ENCODE assay signal across 1 cellular context in the genomic region with DNA sequence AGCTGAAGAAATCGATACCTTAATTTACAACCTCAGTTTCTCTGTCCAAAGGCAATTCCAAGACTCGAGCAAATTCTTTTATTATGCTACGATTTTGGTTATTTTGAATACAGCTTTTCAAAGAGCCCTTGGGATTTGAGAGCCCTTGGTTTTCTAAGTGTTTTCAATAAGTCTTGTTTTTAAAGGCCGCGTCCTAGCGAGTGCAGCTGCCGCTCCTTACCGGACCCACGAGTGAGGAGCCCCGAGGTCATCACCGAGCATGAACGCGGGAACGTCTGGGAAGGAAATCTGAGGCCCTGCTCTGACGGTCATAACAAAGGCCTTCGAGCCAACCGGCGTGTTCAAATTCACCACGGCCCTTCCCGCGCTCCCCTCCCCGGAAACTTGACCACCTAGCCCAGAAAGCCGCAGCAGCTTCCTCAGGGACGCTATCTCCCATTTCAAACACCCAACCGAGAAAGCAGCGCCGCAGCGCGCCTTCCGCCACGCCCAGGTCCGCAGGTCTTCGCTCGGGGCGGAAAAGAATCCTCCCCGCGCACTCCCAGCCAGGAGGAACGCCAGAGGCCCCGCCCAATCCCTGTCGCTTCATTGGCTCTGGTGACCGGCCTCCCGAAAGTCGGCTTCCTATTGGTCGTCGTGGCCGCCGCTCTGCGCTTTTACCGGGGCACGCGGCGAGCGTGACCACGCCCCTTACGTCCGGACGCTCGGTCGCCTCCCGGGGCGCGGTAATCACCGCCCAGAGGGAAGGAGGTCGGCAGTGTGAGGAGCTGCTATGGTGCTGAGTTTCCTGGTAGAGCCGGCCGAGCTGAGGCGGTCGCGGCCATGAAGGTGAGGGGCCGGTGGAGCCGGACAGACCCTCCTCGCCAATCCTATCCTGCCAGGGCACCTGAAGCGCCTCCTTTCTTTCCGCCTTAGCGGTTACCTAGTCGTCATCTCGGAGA.
A peak's percentile ranks its signal among the peaks of the same experiment; 100 is the strongest.
TF ChIP-seq lines count a peak whose summit lies in the region.

A gene with protein sequence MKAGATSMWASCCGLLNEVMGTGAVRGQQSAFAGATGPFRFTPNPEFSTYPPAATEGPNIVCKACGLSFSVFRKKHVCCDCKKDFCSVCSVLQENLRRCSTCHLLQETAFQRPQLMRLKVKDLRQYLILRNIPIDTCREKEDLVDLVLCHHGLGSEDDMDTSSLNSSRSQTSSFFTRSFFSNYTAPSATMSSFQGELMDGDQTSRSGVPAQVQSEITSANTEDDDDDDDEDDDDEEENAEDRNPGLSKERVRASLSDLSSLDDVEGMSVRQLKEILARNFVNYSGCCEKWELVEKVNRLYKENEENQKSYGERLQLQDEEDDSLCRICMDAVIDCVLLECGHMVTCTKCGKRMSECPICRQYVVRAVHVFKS (plus strand): TSS at position 728 of the 941 bp plus-strand sequence. CDS start 95 bp downstream, at position 823.

TF ChIP-seq in K562, 482 proteins besides CTCF, POLR2A, EP300 and RAD21 (continued from another document and continues in another):
- peak; percentile 94 for TF ChIP-seq ZBTB40 (IDR thresholded peaks at IDR 0.05)
- no peak for TF ChIP-seq ZBTB40 (CRISPR knock-in tag; IDR thresholded peaks at IDR 0.05)
- no peak for TF ChIP-seq HNRNPL (IDR thresholded peaks at IDR 0.05; ENCODE audit: low read depth, low read length)
- TF ChIP-seq PHTF2 (CRISPR knock-in tag; IDR thresholded peaks at IDR 0.05) = no peak
- peak; percentile 42; the same call in 1 of the 2 replicates for TF ChIP-seq MXI1 (IDR thresholded peaks at IDR 0.05; ENCODE audit: low read depth, low read length)
- no peak for TF ChIP-seq TAL1 (IDR thresholded peaks at IDR 0.05)
- TF ChIP-seq ZNF431 (CRISPR knock-in tag; IDR thresholded peaks at IDR 0.05) = peak; percentile 20; the same call in 1 of the 2 replicates
- TF ChIP-seq HDAC1 (IDR thresholded peaks at IDR 0.05) = peak in 1 of 2 experiments; percentile 82; a peak in 2 of 4 replicates
- TF ChIP-seq, protein P1, sequence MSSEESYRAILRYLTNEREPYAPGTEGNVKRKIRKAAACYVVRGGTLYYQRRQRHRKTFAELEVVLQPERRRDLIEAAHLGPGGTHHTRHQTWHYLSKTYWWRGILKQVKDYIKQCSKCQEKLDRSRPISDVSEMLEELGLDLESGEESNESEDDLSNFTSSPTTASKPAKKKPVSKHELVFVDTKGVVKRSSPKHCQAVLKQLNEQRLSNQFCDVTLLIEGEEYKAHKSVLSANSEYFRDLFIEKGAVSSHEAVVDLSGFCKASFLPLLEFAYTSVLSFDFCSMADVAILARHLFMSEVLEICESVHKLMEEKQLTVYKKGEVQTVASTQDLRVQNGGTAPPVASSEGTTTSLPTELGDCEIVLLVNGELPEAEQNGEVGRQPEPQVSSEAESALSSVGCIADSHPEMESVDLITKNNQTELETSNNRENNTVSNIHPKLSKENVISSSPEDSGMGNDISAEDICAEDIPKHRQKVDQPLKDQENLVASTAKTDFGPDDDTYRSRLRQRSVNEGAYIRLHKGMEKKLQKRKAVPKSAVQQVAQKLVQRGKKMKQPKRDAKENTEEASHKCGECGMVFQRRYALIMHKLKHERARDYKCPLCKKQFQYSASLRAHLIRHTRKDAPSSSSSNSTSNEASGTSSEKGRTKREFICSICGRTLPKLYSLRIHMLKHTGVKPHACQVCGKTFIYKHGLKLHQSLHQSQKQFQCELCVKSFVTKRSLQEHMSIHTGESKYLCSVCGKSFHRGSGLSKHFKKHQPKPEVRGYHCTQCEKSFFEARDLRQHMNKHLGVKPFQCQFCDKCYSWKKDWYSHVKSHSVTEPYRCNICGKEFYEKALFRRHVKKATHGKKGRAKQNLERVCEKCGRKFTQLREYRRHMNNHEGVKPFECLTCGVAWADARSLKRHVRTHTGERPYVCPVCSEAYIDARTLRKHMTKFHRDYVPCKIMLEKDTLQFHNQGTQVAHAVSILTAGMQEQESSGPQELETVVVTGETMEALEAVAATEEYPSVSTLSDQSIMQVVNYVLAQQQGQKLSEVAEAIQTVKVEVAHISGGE (CRISPR knock-in tag; IDR thresholded peaks at IDR 0.05) = peak in 1 of 3 experiments; percentile 83; a peak in 2 of 6 replicates
- TF ChIP-seq, protein P2, sequence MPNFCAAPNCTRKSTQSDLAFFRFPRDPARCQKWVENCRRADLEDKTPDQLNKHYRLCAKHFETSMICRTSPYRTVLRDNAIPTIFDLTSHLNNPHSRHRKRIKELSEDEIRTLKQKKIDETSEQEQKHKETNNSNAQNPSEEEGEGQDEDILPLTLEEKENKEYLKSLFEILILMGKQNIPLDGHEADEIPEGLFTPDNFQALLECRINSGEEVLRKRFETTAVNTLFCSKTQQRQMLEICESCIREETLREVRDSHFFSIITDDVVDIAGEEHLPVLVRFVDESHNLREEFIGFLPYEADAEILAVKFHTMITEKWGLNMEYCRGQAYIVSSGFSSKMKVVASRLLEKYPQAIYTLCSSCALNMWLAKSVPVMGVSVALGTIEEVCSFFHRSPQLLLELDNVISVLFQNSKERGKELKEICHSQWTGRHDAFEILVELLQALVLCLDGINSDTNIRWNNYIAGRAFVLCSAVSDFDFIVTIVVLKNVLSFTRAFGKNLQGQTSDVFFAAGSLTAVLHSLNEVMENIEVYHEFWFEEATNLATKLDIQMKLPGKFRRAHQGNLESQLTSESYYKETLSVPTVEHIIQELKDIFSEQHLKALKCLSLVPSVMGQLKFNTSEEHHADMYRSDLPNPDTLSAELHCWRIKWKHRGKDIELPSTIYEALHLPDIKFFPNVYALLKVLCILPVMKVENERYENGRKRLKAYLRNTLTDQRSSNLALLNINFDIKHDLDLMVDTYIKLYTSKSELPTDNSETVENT (CRISPR knock-in tag; IDR thresholded peaks at IDR 0.05) = peak; percentile 85
- 0 out of 2 replicates have a peak, but pooled peaks have one; percentile 52 for TF ChIP-seq CREB3L1 (IDR thresholded peaks at IDR 0.05; ENCODE audit: borderline replicate concordance, low read depth)
- peak; percentile 56 for TF ChIP-seq ZNF263 (CRISPR knock-in tag; IDR thresholded peaks at IDR 0.05; ENCODE audit: borderline replicate concordance)
- TF ChIP-seq JUND (IDR thresholded peaks at IDR 0.05; ENCODE audit: borderline replicate concordance, low read depth, low read length) = peak; percentile 46; the same call in 1 of the 2 replicates
- peak; percentile 41; the same call in 1 of the 3 replicates for TF ChIP-seq JUND (tag; IDR thresholded peaks at IDR 0.05; ENCODE audit: borderline replicate concordance, low read depth, low read length)
- TF ChIP-seq, protein P3, sequence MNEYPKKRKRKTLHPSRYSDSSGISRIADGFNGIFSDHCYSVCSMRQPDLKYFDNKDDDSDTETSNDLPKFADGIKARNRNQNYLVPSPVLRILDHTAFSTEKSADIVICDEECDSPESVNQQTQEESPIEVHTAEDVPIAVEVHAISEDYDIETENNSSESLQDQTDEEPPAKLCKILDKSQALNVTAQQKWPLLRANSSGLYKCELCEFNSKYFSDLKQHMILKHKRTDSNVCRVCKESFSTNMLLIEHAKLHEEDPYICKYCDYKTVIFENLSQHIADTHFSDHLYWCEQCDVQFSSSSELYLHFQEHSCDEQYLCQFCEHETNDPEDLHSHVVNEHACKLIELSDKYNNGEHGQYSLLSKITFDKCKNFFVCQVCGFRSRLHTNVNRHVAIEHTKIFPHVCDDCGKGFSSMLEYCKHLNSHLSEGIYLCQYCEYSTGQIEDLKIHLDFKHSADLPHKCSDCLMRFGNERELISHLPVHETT (CRISPR knock-in tag; conservative IDR thresholded peaks at IDR 0.05 in 1 of 2, IDR thresholded peaks at IDR 0.05 in 1 of 2) = peak in 1 of 2 experiments; percentile 85; a peak in 1 of 4 replicates
- TF ChIP-seq GATAD2A (IDR thresholded peaks at IDR 0.05) = no peak
- peak; percentile 79 for TF ChIP-seq TAF9B (IDR thresholded peaks at IDR 0.05; ENCODE audit: partially characterized antibody)
- peak; percentile 47 to 62; a peak in 2 of 4 replicates for TF ChIP-seq SIN3A (IDR thresholded peaks at IDR 0.05; ENCODE audit: borderline replicate concordance in 2 of 2, control insufficient read depth in 1 of 2, low read depth in 2 of 2, low read length in 2 of 2)
